ENCODE assay signal across 21 cellular contexts in genomic region chr19:40684280-40684679, GRCh38.
"Had no signal": no experiment of that assay in that cellular context is flagged by ENCODE, and none has a peak within 500 bp of the region (broad histone marks: within the 10 kb centered on the region; RNA-seq: fewer than 3 reads in every experiment).

No MANE protein-coding gene starts in this region.

- H3K9me3 Mint-ChIP-seq: effector memory CD8-positive, alpha-beta T cell; naive B cell; nephron progenitor cell had no signal

- H3K27me3 Mint-ChIP-seq: effector memory CD8-positive, alpha-beta T cell; naive B cell had no signal

- H3K4me3 ChIP-seq: esophagus squamous epithelium, gastroesophageal sphincter, left lung, lower lobe of right lung, ovary, right atrium auricular region, sigmoid colon, skin epidermis, suprapubic skin, thyroid gland, upper lobe of left lung, uterus had no signal

- H3K4me1 Mint-ChIP-seq: nephron progenitor cell had no signal

- H3K27ac ChIP-seq: gastroesophageal sphincter, left lung, lower lobe of right lung, ovary, right atrium auricular region, sigmoid colon, suprapubic skin, thyroid gland, upper lobe of left lung, uterus had no signal

- H3K27me3 ChIP-seq: esophagus squamous epithelium, gastroesophageal sphincter, left lung, ovary, right atrium auricular region, sigmoid colon, suprapubic skin, thyroid gland, upper lobe of left lung, uterus had no signal

- H3K36me3 ChIP-seq: ovary, uterus had no signal

- H3K4me1 ChIP-seq: thyroid gland, uterus had no signal

- H3K4me3 Mint-ChIP-seq: effector memory CD8-positive, alpha-beta T cell; nephron progenitor cell had no signal

- ATAC-seq: effector memory CD8-positive, alpha-beta T cell; gastroesophageal sphincter; left lung; lower lobe of right lung had no signal

- H3K27ac Mint-ChIP-seq: effector memory CD8-positive, alpha-beta T cell; nephron progenitor cell had no signal

- H3K9me3 ChIP-seq: esophagus squamous epithelium, gastroesophageal sphincter, left lung, lower lobe of right lung, ovary, right atrium auricular region, sigmoid colon, suprapubic skin, thyroid gland, upper lobe of left lung, uterus had no signal

- DNase-seq: effector memory CD8-positive, alpha-beta T cell; esophagus squamous epithelium; foreskin fibroblast; glutamatergic neuron; islet precursor cell; lower lobe of right lung; mesendoderm; naive B cell; nephron progenitor cell; ovary; sigmoid colon; stimulated activated CD4-positive, alpha-beta T cell treated with anti-CD3 and anti-CD28 coated beads, Interleukin-12 subunit alpha, Interleukin-12 subunit beta, amount 100 ng/mL, for 4 hours; stimulated activated naive CD4-positive, alpha-beta T cell; thyroid gland; uterus had no signal
